ENCODE assay signal across 8 cellular contexts in the genomic region with DNA sequence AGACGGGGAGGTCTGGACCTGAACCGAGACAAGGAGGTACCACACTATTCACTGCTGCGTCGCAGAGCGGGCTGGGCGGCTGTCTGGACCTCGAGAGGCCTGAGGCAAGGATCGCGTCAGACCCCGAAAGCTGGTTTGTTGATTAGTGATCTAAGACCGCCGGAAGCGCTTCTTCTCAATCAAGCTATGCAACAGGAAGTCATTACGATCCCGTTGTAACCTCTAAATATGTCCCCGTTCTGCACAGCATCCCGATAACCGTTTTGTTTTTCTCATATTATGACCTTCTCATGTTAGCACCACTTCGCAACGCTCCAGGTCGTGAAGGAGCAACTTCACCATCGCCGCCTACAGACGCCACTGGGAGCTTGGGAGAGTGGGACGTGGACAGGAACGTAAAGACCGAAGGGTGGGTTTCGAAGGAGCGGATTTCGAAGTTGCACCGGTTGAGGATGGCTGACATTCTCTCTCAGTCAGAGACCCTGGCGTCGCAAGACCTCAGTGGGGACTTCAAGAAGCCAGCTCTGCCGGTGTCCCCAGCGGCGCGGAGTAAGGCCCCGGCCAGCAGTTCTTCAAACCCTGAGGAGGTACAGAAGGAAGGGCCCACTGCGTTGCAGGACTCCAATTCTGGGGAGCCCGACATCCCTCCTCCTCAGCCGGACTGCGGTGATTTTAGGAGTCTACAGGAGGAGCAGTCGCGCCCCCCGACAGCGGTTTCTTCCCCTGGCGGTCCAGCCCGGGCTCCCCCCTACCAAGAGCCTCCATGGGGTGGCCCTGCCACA. TPM values are rescaled to one million over a fixed set of nuclear protein-coding genes. Genes with fewer than 3 reads are reported as not detected.
A peak's percentile ranks its signal among the peaks of the same experiment; 100 is the strongest.
DNase-seq lines count a peak whose midpoint lies in the region; ATAC-seq and TF ChIP-seq lines count a peak whose summit lies in the region.

A gene with protein sequence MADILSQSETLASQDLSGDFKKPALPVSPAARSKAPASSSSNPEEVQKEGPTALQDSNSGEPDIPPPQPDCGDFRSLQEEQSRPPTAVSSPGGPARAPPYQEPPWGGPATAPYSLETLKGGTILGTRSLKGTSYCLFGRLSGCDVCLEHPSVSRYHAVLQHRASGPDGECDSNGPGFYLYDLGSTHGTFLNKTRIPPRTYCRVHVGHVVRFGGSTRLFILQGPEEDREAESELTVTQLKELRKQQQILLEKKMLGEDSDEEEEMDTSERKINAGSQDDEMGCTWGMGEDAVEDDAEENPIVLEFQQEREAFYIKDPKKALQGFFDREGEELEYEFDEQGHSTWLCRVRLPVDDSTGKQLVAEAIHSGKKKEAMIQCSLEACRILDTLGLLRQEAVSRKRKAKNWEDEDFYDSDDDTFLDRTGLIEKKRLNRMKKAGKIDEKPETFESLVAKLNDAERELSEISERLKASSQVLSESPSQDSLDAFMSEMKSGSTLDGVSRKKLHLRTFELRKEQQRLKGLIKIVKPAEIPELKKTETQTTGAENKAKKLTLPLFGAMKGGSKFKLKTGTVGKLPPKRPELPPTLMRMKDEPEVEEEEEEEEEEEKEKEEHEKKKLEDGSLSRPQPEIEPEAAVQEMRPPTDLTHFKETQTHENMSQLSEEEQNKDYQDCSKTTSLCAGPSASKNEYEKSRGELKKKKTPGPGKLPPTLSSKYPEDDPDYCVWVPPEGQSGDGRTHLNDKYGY (plus strand): TSS at position 427 of the 782 bp plus-strand sequence. CDS start 26 bp downstream, at position 453.
A gene with protein sequence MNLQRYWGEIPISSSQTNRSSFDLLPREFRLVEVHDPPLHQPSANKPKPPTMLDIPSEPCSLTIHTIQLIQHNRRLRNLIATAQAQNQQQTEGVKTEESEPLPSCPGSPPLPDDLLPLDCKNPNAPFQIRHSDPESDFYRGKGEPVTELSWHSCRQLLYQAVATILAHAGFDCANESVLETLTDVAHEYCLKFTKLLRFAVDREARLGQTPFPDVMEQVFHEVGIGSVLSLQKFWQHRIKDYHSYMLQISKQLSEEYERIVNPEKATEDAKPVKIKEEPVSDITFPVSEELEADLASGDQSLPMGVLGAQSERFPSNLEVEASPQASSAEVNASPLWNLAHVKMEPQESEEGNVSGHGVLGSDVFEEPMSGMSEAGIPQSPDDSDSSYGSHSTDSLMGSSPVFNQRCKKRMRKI (minus strand): TSS at position 152 of the 782 bp plus-strand sequence. CDS start 1,422 bp downstream, outside the sequence.

- ATAC-seq in GM21515 (IDR thresholded peaks at IDR 0.05; ENCODE audit: unreplicated experiment) = peak; percentile 70
- ATAC-seq in IMR-90 (ENCODE audit: low read depth) = peak; percentile 90

- WGBS in IMR-90 (ENCODE audit: extremely low coverage in 2 of 2, insufficient read length in 1 of 2), 2 experiments = 0% methylated on average over 6 of the region's 48 CpGs; no CpG with 5 or more reads in 1 of the 2 experiments

- peak within 1 kb of the TSS; percentile 97 for H2BK5ac ChIP-seq in IMR-90 (ENCODE audit: low read depth, low read length, poor library complexity, severe bottlenecking)

- TF ChIP-seq CTCF in Caco-2 (IDR thresholded peaks at IDR 0.05; ENCODE audit: insufficient read depth in 1 of 2, low read depth in 1 of 2, low read length in 1 of 2, severe bottlenecking in 1 of 2, unreplicated experiment in 1 of 2) (peak in 1 of 2 experiments; percentile 6), IMR-90 (conservative IDR thresholded peaks at IDR 0.05; ENCODE audit: low read depth, low read length) (no peak)

- H3K36me3 ChIP-seq in Caco-2 (ENCODE audit: control insufficient read depth, insufficient read depth, low read length) (peaks cover 4% of the 10 kb centered on the region; the same call in 1 of the 2 replicates), IMR-90 (ENCODE audit: control insufficient read depth, insufficient read depth, low read length) (peaks cover 13% of the 10 kb centered on the region)

- peak within 1 kb of the TSS; percentile 57; the same call in 1 of the 2 replicates for H2AK5ac ChIP-seq in IMR-90 (ENCODE audit: low read depth, low read length)

- H3K27ac ChIP-seq in IMR-90 (ENCODE audit: insufficient read depth, low read length) = peak within 1 kb of the TSS; percentile 86

- peak within 1 kb of the TSS; percentile 86; the same call in 1 of the 2 replicates for H3K23ac ChIP-seq in IMR-90 (ENCODE audit: low read depth, low read length)

- H2BK120ac ChIP-seq in IMR-90 (ENCODE audit: low read depth, low read length) = peak within 1 kb of the TSS; percentile 97

- H2AK9ac ChIP-seq in IMR-90 (replicated peaks; ENCODE audit: low read depth, low read length, poor library complexity) = peak within 1 kb of the TSS; percentile 96

- TF ChIP-seq RAD21 in IMR-90 (IDR thresholded peaks at IDR 0.05; ENCODE audit: low read length) = no peak

- peak within 1 kb of the TSS; percentile 100 for H3K27ac Mint-ChIP-seq in Caco-2 (ENCODE audit: unreplicated experiment)

- CTCF ChIA-PET in Caco-2 (lab: Charles Lee) = interaction anchor here (0.5 to 2.4 kb wide), 4 partner anchors 20 to 254 kb away, joined by 3 to 22 read pairs (median 4); a partner anchor contains a TSS
- CTCF ChIA-PET in IMR-90 (lab: Yijun Ruan, JAX) = no interaction called here

- H4K91ac ChIP-seq in IMR-90 (ENCODE audit: insufficient read depth, low read depth, low read length) = peak within 1 kb of the TSS; percentile 93

- in situ Hi-C loops in IMR-90 (cut with MboI; ENCODE audit: low sequenced_read_pairs) = no loop called here

- H3K4ac ChIP-seq in IMR-90 (ENCODE audit: low read depth, low read length) = peak within 1 kb of the TSS; percentile 98

- peak within 1 kb of the TSS; percentile 99 for H3K4me2 ChIP-seq in IMR-90 (ENCODE audit: low read depth, low read length)

- BruUV-seq in Caco-2 (replicated peaks; lab: Mats Ljungman, UMichigan) (TSS peak; percentile 84), IMR-90 (replicated peaks; lab: Mats Ljungman, UMichigan) (TSS peak; percentile 97)

- H4K20me1 ChIP-seq in IMR-90 (ENCODE audit: insufficient read depth, low read length) = no peaks in the 10 kb centered on the region

- H2AFZ ChIP-seq in IMR-90 (replicated peaks; ENCODE audit: low read length, poor library complexity) = peak within 1 kb of the TSS; percentile 100

- no peaks in the 10 kb centered on the region for H3K9me3 Mint-ChIP-seq in Caco-2 (ENCODE audit: unreplicated experiment)

- H3K4me1 Mint-ChIP-seq in Caco-2 (ENCODE audit: low read depth, unreplicated experiment) = peaks cover 14% of the 10 kb centered on the region

- peak within 1 kb of the TSS; percentile 98 for H4K5ac ChIP-seq in IMR-90 (ENCODE audit: low read depth, low read length)

- peaks cover 68% of the 10 kb centered on the region for H3K36me3 Mint-ChIP-seq in Caco-2 (ENCODE audit: insufficient read depth, unreplicated experiment)

- H3K4me3 Mint-ChIP-seq in Caco-2 (ENCODE audit: unreplicated experiment) = peak within 1 kb of the TSS; percentile 99

- peak; percentile 84 to 85 for DNase-seq in Caco-2
- DNase-seq in IMR-90 = peak; percentile 89
- peak; percentile 67 for DNase-seq in OCI-M2 (lab: John Stamatoyannopoulos, UW; ENCODE audit: unreplicated experiment)
- DNase-seq in activated T-cell treated with anti-CD3 and anti-CD28 coated beads for 4 hours = peak; percentile 63
- DNase-seq in erythroblast (lab: John Stamatoyannopoulos, UW) = peak; percentile 94 to 97
- DNase-seq in mucosa of gallbladder (ENCODE audit: low spot score) = peak; percentile 69
- peak; percentile 35 to 56 for DNase-seq in stimulated activated CD8-positive, alpha-beta memory T cell treated with anti-CD3 and anti-CD28 coated beads, Interleukin-4, amount 100 ng/mL, for 4 hours (ENCODE audit: low read depth in 2 of 2, low spot score in 1 of 2)

- H3K27me3 Mint-ChIP-seq in Caco-2 (ENCODE audit: insufficient read depth, unreplicated experiment) = no peaks in the 10 kb centered on the region

- H3K9ac ChIP-seq in IMR-90 (ENCODE audit: low read depth, low read length) = peak within 1 kb of the TSS; percentile 93

- H3K9me1 ChIP-seq in IMR-90 (ENCODE audit: insufficient read depth, low read length) = peaks cover 6% of the 10 kb centered on the region; the same call in 1 of the 2 replicates

- H3K27me3 ChIP-seq in Caco-2 (replicated peaks; ENCODE audit: control insufficient read depth, insufficient read depth, low read length) (no peaks in the 10 kb centered on the region), IMR-90 (ENCODE audit: control insufficient read depth, insufficient read depth, low read length) (no peaks in the 10 kb centered on the region)

- peaks cover 15 to 41% of the 10 kb centered on the region in 2 experiments for H3K79me1 ChIP-seq in IMR-90 (ENCODE audit: low read depth in 1 of 2, low read length in 2 of 2)

- H3K56ac ChIP-seq in IMR-90 (ENCODE audit: extremely low read depth, insufficient read depth, low read length) = peak within 1 kb of the TSS; percentile 61

- POLR2A ChIA-PET in Caco-2 (lab: Charles Lee) (interaction anchor here (1.0 to 1.8 kb wide), 5 partner anchors 15 to 284 kb away, joined by 3 to 8 read pairs (median 3); no protein-coding TSS in a partner anchor), IMR-90 (lab: Charles Lee; ENCODE audit: unreplicated experiment) (no interaction called here)

- dilution Hi-C loops in IMR-90 (cut with HindIII; ENCODE audit: low sequenced_read_pairs, unreplicated experiment) = no loop called here

- H3K4me3 ChIP-seq in Caco-2 (ENCODE audit: low read depth, low read length) = peak within 1 kb of the TSS; percentile 60
- H3K4me3 ChIP-seq in IMR-90 (ENCODE audit: insufficient read depth, low read depth, low read length) = peak within 1 kb of the TSS; percentile 85

- peak; percentile 58; the same call in 1 of the 2 replicates for TF ChIP-seq POLR2A in IMR-90 (IDR thresholded peaks at IDR 0.05; ENCODE audit: low read depth, low read length)
- TF ChIP-seq POLR2A in erythroblast (IDR thresholded peaks at IDR 0.05; ENCODE audit: low read length) = peak; percentile 80

- H2BK20ac ChIP-seq in IMR-90 (ENCODE audit: low read depth, low read length) = peak within 1 kb of the TSS; percentile 85; the same call in 1 of the 2 replicates

- intact Hi-C loops in Caco-2 (cut with micrococcal nuclease; ENCODE audit: unreplicated experiment) = loop anchor here (2.0 kb wide), 1 partner anchor 35 kb away; a partner anchor contains a TSS
- intact Hi-C loops in IMR-90 (cut with micrococcal nuclease) = loop anchor here (2.0 kb wide), 1 partner anchor 255 kb away; a partner anchor contains a TSS

- H4K8ac ChIP-seq in IMR-90 (ENCODE audit: low read depth in 2 of 2, low read length in 2 of 2) = peak within 1 kb of the TSS; percentile 95 to 99

- no peaks in the 10 kb centered on the region for H3K9me3 ChIP-seq in Caco-2
- H3K9me3 ChIP-seq in IMR-90 (ENCODE audit: control insufficient read depth, insufficient read depth, low read length) = no peaks in the 10 kb centered on the region

- peak within 1 kb of the TSS; percentile 83 for H3K18ac ChIP-seq in IMR-90 (ENCODE audit: low read depth, low read length)

- peak within 1 kb of the TSS; percentile 64; the same call in 2 of the 3 replicates for H2BK15ac ChIP-seq in IMR-90 (ENCODE audit: low read depth, low read length)

- peak within 1 kb of the TSS; percentile 94 for H3K14ac ChIP-seq in IMR-90 (replicated peaks; ENCODE audit: low read depth, low read length)

- H3K4me1 ChIP-seq in Caco-2 (peaks cover 6% of the 10 kb centered on the region; the same call in 1 of the 2 replicates), IMR-90 (ENCODE audit: control insufficient read depth, insufficient read depth, low read length) (peaks cover 5% of the 10 kb centered on the region)

RNA-seq across cellular contexts. Expression of the first gene that starts in this region (rescaled TPM):
- total RNA-seq in Caco-2 (2022) = 33.8 and 34.3 TPM in 2 replicates
- total RNA-seq in IMR-90 (2012; rRNA removed) = 11.7 and 17.8 TPM in 2 replicates
- polyA plus RNA-seq in IMR-90 (2012; rRNA removed) = 13.3 and 13.6 TPM in 2 replicates
- polyA plus RNA-seq in IMR-90 (2012; cell fraction: cytosol; rRNA removed) = 4.5 and 5.5 TPM in 2 replicates
- polyA plus RNA-seq in IMR-90 (2012; cell fraction: nucleus; rRNA removed; ENCODE audit: low replicate concordance) = 8.7 and 10.3 TPM in 2 replicates
- total RNA-seq in mucosa of gallbladder = 17.4 TPM

RNA-seq across cellular contexts. Expression of the second gene that starts in this region (rescaled TPM):
- total RNA-seq in Caco-2 (2022) (42.4 and 43.5 TPM in 2 replicates), IMR-90 (2012; rRNA removed) (16.7 and 23.1 TPM in 2 replicates), mucosa of gallbladder (34.8 TPM)
- polyA plus RNA-seq in IMR-90 (2012; rRNA removed) = 31.3 and 33.4 TPM in 2 replicates
- polyA plus RNA-seq in IMR-90 (2012; cell fraction: cytosol; rRNA removed) = 12.7 and 15.6 TPM in 2 replicates
- polyA plus RNA-seq in IMR-90 (2012; cell fraction: nucleus; rRNA removed; ENCODE audit: low replicate concordance) = 61.5 and 126 TPM in 2 replicates

Comparison
In these comparisons a context has a peak if more than half of its experiments do, and no peak if none do; other contexts are left out.
1. Peak in every context shown above with its lines: DNase-seq, ATAC-seq, H3K4me3 ChIP-seq and H3K27ac ChIP-seq.
2. DNase-seq: peak in every context shown above with its lines; median percentile 96 in erythroblast; 89 in IMR-90; 84 in Caco-2; 69 in mucosa of gallbladder; 67 in OCI-M2; 63 in activated T-cell treated with anti-CD3 and anti-CD28 coated beads for 4 hours; 46 in stimulated activated CD8-positive, alpha-beta memory T cell treated with anti-CD3 and anti-CD28 coated beads, Interleukin-4, amount 100 ng/mL, for 4 hours.